1 cellular context compared by ENCODE assay signal in genomic region chr7:128057909-128058308, GRCh38.
TF ChIP-seq lines count a peak whose summit lies in the region.

No MANE protein-coding gene starts in this region.

TF ChIP-seq in endothelial cell of umbilical vein, 7 proteins besides CTCF, POLR2A, EP300 and RAD21:
- TF ChIP-seq POLR2AphosphoS5 (IDR thresholded peaks at IDR 0.05; ENCODE audit: insufficient read depth, low read depth, low read length) (no peak), JUN (IDR thresholded peaks at IDR 0.05; ENCODE audit: borderline replicate concordance, insufficient read depth, insufficient read length, low read depth) (no peak), FOS (IDR thresholded peaks at IDR 0.05; ENCODE audit: borderline replicate concordance, insufficient read depth, low read length) (no peak), MAX (IDR thresholded peaks at IDR 0.05; ENCODE audit: insufficient read depth, insufficient read length) (no peak), GATA2 (IDR thresholded peaks at IDR 0.05; ENCODE audit: insufficient read depth, insufficient read length, low read depth, low read length) (no peak), MYC (IDR thresholded peaks at IDR 0.05; ENCODE audit: low read depth, low read length) (no peak), EZH2 (IDR thresholded peaks at IDR 0.05; ENCODE audit: borderline replicate concordance, low read depth, low read length, severe bottlenecking) (no peak)
